In genomic region chr3:184588776-184589175, GRCh38 we compare ENCODE assay signal across 2 cellular contexts.
TF ChIP-seq lines count a peak whose summit lies in the region.

No MANE protein-coding gene starts in this region.

TF ChIP-seq in HEK293, 187 proteins besides CTCF, POLR2A, EP300 and RAD21 (continued from another document):
- TF ChIP-seq ZFHX2 (tag by site-specific recombination; conservative IDR thresholded peaks at IDR 0.05) (peak; percentile 11; the same call in 1 of the 2 replicates), ZNF610 (tag by site-specific recombination; IDR thresholded peaks at IDR 0.05; ENCODE audit: borderline replicate concordance) (no peak), RBAK (tag by site-specific recombination; IDR thresholded peaks at IDR 0.05) (no peak), ZBTB1 (tag by site-specific recombination; IDR thresholded peaks at IDR 0.05) (no peak), SP2 (tag by site-specific recombination; IDR thresholded peaks at IDR 0.05) (no peak), SCRT2 (tag by site-specific recombination; IDR thresholded peaks at IDR 0.05) (0 out of 2 replicates have a peak, but pooled peaks have one; percentile 14), ZSCAN30 (tag by site-specific recombination; IDR thresholded peaks at IDR 0.05) (no peak), ZNF521 (tag by site-specific recombination; IDR thresholded peaks at IDR 0.05) (no peak), ZXDB (tag by site-specific recombination; IDR thresholded peaks at IDR 0.05) (no peak), ZNF248 (tag by site-specific recombination; IDR thresholded peaks at IDR 0.05) (no peak), EGR2 (tag by site-specific recombination; IDR thresholded peaks at IDR 0.05; ENCODE audit: low read depth) (peak; percentile 26; the same call in 1 of the 2 replicates)
- TF ChIP-seq, protein P1, sequence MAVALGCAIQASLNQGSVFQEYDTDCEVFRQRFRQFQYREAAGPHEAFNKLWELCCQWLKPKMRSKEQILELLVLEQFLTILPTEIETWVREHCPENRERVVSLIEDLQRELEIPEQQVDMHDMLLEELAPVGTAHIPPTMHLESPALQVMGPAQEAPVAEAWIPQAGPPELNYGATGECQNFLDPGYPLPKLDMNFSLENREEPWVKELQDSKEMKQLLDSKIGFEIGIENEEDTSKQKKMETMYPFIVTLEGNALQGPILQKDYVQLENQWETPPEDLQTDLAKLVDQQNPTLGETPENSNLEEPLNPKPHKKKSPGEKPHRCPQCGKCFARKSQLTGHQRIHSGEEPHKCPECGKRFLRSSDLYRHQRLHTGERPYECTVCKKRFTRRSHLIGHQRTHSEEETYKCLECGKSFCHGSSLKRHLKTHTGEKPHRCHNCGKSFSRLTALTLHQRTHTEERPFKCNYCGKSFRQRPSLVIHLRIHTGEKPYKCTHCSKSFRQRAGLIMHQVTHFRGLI (tag by site-specific recombination; IDR thresholded peaks at IDR 0.05), result no peak

TF ChIP-seq in H1, 55 proteins besides CTCF, POLR2A, EP300 and RAD21 (continued from another document):
- no peak for TF ChIP-seq HDAC2 (IDR thresholded peaks at IDR 0.05; ENCODE audit: borderline replicate concordance in 1 of 2, low read depth in 2 of 2, low read length in 2 of 2)
- no peak for TF ChIP-seq SP1 (IDR thresholded peaks at IDR 0.05; ENCODE audit: low read depth, low read length)
- TF ChIP-seq E2F6 (IDR thresholded peaks at IDR 0.05), result no peak
